Comparison of ENCODE assay signal across 26 cellular contexts in the genomic region with DNA sequence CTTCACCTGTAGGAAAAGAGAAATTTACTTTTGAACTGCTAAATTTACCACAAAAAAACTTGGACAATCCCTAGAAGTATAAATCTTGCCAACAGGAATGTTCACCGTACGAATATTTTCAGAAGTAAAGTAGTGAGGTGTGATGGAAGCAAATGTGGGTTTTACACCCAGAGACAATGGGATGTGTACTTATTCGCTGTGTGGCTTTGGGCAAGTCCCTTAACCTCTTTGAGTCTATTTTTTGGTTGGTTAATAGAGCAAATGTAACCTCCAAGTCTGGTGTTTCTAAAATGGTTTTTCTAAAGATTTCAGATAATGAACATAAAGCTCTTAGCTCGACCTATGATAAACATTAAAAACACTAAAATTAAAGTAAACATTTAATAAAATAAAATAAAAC. TPM values are rescaled to one million over a fixed set of nuclear protein-coding genes. Genes with fewer than 3 reads are reported as not detected.
"Had no signal": no experiment of that assay in that cellular context is flagged by ENCODE, and none has a peak within 500 bp of the region (broad histone marks: within the 10 kb centered on the region; RNA-seq: fewer than 3 reads in every experiment).

No MANE protein-coding gene starts in this region.

- H3K27ac ChIP-seq: colonic mucosa, dorsolateral prefrontal cortex, esophagus muscularis mucosa, hepatocyte, lower lobe of right lung, neural progenitor cell, sigmoid colon, testis, vagina had no signal

- H3K4me3 Mint-ChIP-seq: activated B cell treated with CpG ODN at 0.5 μM for 24 hours; activated CD4-positive, alpha-beta T cell treated with anti-CD3 and anti-CD28 coated beads for 36 hours; activated T-cell treated with anti-CD3 and anti-CD28 coated beads, Interleukin-2, amount 50 U/mL, for 24 hours; immature natural killer cell; naive B cell; neural progenitor cell; stimulated activated naive B cell treated with anti-CD40 and anti-IgM and Interleukin-4, amounts not matched to agents 10 μg/mL and 1 μg/mL and 100 μg/mL, for 72 hours; type B pancreatic cell had no signal

- FAIRE-seq: bronchial epithelial cell had no signal

- H3K27me3 Mint-ChIP-seq: activated B cell treated with CpG ODN at 0.5 μM for 24 hours; activated CD4-positive, alpha-beta T cell treated with anti-CD3 and anti-CD28 coated beads for 36 hours; activated T-cell treated with anti-CD3 and anti-CD28 coated beads, Interleukin-2, amount 50 U/mL, for 24 hours; naive B cell; stimulated activated naive B cell treated with anti-CD40 and anti-IgM and Interleukin-4, amounts not matched to agents 10 μg/mL and 1 μg/mL and 100 μg/mL, for 72 hours; type B pancreatic cell had no signal

- H3K4me3 ChIP-seq: colonic mucosa, dorsolateral prefrontal cortex, esophagus muscularis mucosa, hepatocyte, lower lobe of right lung, neural progenitor cell, sigmoid colon, smooth muscle cell, testis, vagina had no signal

- H3K9me3 ChIP-seq: colonic mucosa, esophagus muscularis mucosa, lower lobe of right lung, sigmoid colon, testis, vagina had no signal

- H3K4me1 ChIP-seq: colonic mucosa, esophagus muscularis mucosa, lower lobe of right lung, neural progenitor cell, sigmoid colon, testis, vagina had no signal

- H3K4me1 Mint-ChIP-seq: activated B cell treated with CpG ODN at 0.5 μM for 24 hours; naive B cell; neural progenitor cell; stimulated activated naive B cell treated with anti-CD40 and anti-IgM and Interleukin-4, amounts not matched to agents 10 μg/mL and 1 μg/mL and 100 μg/mL, for 72 hours had no signal

- H3K9me3 Mint-ChIP-seq: activated B cell treated with CpG ODN at 0.5 μM for 24 hours; activated T-cell treated with anti-CD3 and anti-CD28 coated beads, Interleukin-2, amount 50 U/mL, for 24 hours; immature natural killer cell; naive B cell; neural progenitor cell; stimulated activated naive B cell treated with anti-CD40 and anti-IgM and Interleukin-4, amounts not matched to agents 10 μg/mL and 1 μg/mL and 100 μg/mL, for 72 hours; type B pancreatic cell had no signal

- DNase-seq: activated B cell treated with CpG ODN at 0.5 μM for 24 hours; activated CD4-positive, alpha-beta T cell treated with anti-CD3 and anti-CD28 coated beads for 36 hours; activated effector memory CD4-positive, alpha-beta T cell treated with Interleukin-2 at 50 U/mL for 16 hours; activated T-cell treated with anti-CD3 and anti-CD28 coated beads, Interleukin-2, amount 50 U/mL, for 24 hours; amygdala; colonic mucosa; dorsolateral prefrontal cortex; glutamatergic neuron; immature natural killer cell; lower lobe of right lung; mesendoderm; naive B cell; posterior cingulate gyrus; sigmoid colon; stimulated activated CD4-positive, alpha-beta T cell treated with anti-CD3 and anti-CD28 coated beads, Interleukin-15, amount 100 ng/mL, for 24 hours; stimulated activated naive B cell treated with anti-CD40 and anti-IgM and Interleukin-4, amounts not matched to agents 10 μg/mL and 1 μg/mL and 100 μg/mL, for 72 hours; T-helper 9 cell; testis had no signal

- H3K27ac Mint-ChIP-seq: activated B cell treated with CpG ODN at 0.5 μM for 24 hours; activated CD4-positive, alpha-beta T cell treated with anti-CD3 and anti-CD28 coated beads for 36 hours; immature natural killer cell; naive B cell; neural progenitor cell; stimulated activated naive B cell treated with anti-CD40 and anti-IgM and Interleukin-4, amounts not matched to agents 10 μg/mL and 1 μg/mL and 100 μg/mL, for 72 hours; type B pancreatic cell had no signal

- H3K27me3 ChIP-seq: colonic mucosa, dorsolateral prefrontal cortex, esophagus muscularis mucosa, hepatocyte, neural progenitor cell, sigmoid colon, testis, vagina had no signal

RNA-seq across cellular contexts. Expression of gene PRG4, which starts 27.8 kb away (rescaled TPM):
- total RNA-seq: activated B cell treated with CpG ODN at 0.5 μM for 24 hours, bronchial epithelial cell, kidney epithelial cell, smooth muscle cell had no signal
